20 cellular contexts compared by ENCODE assay signal in genomic region chr15:81506071-81506470, GRCh38.
A peak's percentile ranks its signal among the peaks of the same experiment; 100 is the strongest.
DNase-seq lines count a peak whose midpoint lies in the region; ATAC-seq, FAIRE-seq and TF ChIP-seq lines count a peak whose summit lies in the region.
"Had no signal": no experiment of that assay in that cellular context is flagged by ENCODE, and none has a peak within 500 bp of the region (broad histone marks: within the 10 kb centered on the region; RNA-seq: fewer than 3 reads in every experiment).

No MANE protein-coding gene starts in this region.

- H3K4me1 Mint-ChIP-seq in stimulated activated naive CD8-positive, alpha-beta T cell treated with anti-CD3 and anti-CD28 coated beads, Interleukin-15, amount 100 ng/mL, for 72 hours: no peaks in the 10 kb centered on the region
- H3K4me1 Mint-ChIP-seq: CD4-positive, alpha-beta memory T cell; GM23338 had no signal

- ATAC-seq in stimulated activated naive CD8-positive, alpha-beta T cell treated with anti-CD3 and anti-CD28 coated beads, Interleukin-15, amount 100 ng/mL, for 72 hours: peak; percentile 43
- no peak for ATAC-seq in stimulated activated naive CD8-positive, alpha-beta T cell treated with anti-CD3 and anti-CD28 coated beads, Interleukin-15, Interleukin-2, amounts not matched to agents 100 U/mL and 50 U/mL, for 24 hours
- ATAC-seq: A549, GM12878, GM23338, HCT116 had no signal

- in situ Hi-C loops in ACHN (cut with HindIII; ENCODE audit: low pct_ligation_motif_present, low pct_unique_long_range_greater_than_20kb, low sequenced_read_pairs): no loop called here

- H3K4me3 Mint-ChIP-seq in stimulated activated naive CD8-positive, alpha-beta T cell treated with anti-CD3 and anti-CD28 coated beads, Interleukin-15, amount 100 ng/mL, for 72 hours: no peak overlapping the region
- H3K4me3 Mint-ChIP-seq: CD4-positive, alpha-beta memory T cell; GM23338; H9 had no signal

- H3K27ac Mint-ChIP-seq in stimulated activated naive CD8-positive, alpha-beta T cell treated with anti-CD3 and anti-CD28 coated beads, Interleukin-15, amount 100 ng/mL, for 72 hours: no peak overlapping the region
- H3K27ac Mint-ChIP-seq: CD4-positive, alpha-beta memory T cell; GM23338; H9 had no signal

- no peaks in the 10 kb centered on the region for H3K36me3 ChIP-seq in bronchial epithelial cell (ENCODE audit: control insufficient read depth, insufficient read depth, low read length)
- no peaks in the 10 kb centered on the region for H3K36me3 ChIP-seq in esophagus muscularis mucosa
- no peaks in the 10 kb centered on the region for H3K36me3 ChIP-seq in vagina

- 83% methylated on average over 2 of the region's 2 CpGs for WGBS in esophagus muscularis mucosa

- H3K9me3 ChIP-seq in esophagus muscularis mucosa (no peaks in the 10 kb centered on the region), vagina (no peaks in the 10 kb centered on the region)
- H3K9me3 ChIP-seq: A549, Caco-2 had no signal

- TF ChIP-seq POLR2A in esophagus muscularis mucosa (IDR thresholded peaks at IDR 0.05; ENCODE audit: low read depth) (no peak), vagina (IDR thresholded peaks at IDR 0.05) (no peak)

- H3K27ac ChIP-seq in esophagus muscularis mucosa (replicated peaks in 1 of 4): no peak overlapping the region
- no peak overlapping the region for H3K27ac ChIP-seq in vagina
- H3K27ac ChIP-seq: A549 had no signal

- no peak overlapping the region for H3K4me3 ChIP-seq in bronchial epithelial cell (ENCODE audit: low read depth, low read length)
- H3K4me3 ChIP-seq in esophagus muscularis mucosa: no peak overlapping the region
- no peak overlapping the region for H3K4me3 ChIP-seq in vagina
- H3K4me3 ChIP-seq: A549, GM12878, GM23338 had no signal

- H3K4me1 ChIP-seq in esophagus muscularis mucosa (no peaks in the 10 kb centered on the region), vagina (no peaks in the 10 kb centered on the region)
- H3K4me1 ChIP-seq: A549, Caco-2 had no signal

- H3K27me3 Mint-ChIP-seq in stimulated activated naive CD8-positive, alpha-beta T cell treated with anti-CD3 and anti-CD28 coated beads, Interleukin-15, amount 100 ng/mL, for 72 hours: no peaks in the 10 kb centered on the region

- no peaks in the 10 kb centered on the region for H3K27me3 ChIP-seq in bronchial epithelial cell (ENCODE audit: control insufficient read depth, insufficient read depth, low read length)
- H3K27me3 ChIP-seq in esophagus muscularis mucosa: no peaks in the 10 kb centered on the region
- H3K27me3 ChIP-seq in vagina: no peaks in the 10 kb centered on the region

- TF ChIP-seq EP300 in esophagus muscularis mucosa (IDR thresholded peaks at IDR 0.05): no peak

- TF ChIP-seq CTCF in bronchial epithelial cell (IDR thresholded peaks at IDR 0.05; ENCODE audit: insufficient read depth, low read length, severe bottlenecking) (no peak), esophagus muscularis mucosa (IDR thresholded peaks at IDR 0.05) (no peak), vagina (IDR thresholded peaks at IDR 0.05) (no peak)

- no peaks in the 10 kb centered on the region for H3K9me3 Mint-ChIP-seq in stimulated activated naive CD8-positive, alpha-beta T cell treated with anti-CD3 and anti-CD28 coated beads, Interleukin-15, amount 100 ng/mL, for 72 hours
- H3K9me3 Mint-ChIP-seq: GM23338, H9 had no signal

- intact Hi-C loops in esophagus muscularis mucosa (cut with DNase I) (no loop called here), vagina (cut with DNase I) (no loop called here)

- FAIRE-seq in bronchial epithelial cell (lab: Jason Lieb, UNC): no peak
- FAIRE-seq: A549, G401.6, GM12878, GM18507 had no signal

- no peak for DNase-seq in stimulated activated naive CD8-positive, alpha-beta T cell treated with anti-CD3 and anti-CD28 coated beads, Interleukin-15, amount 100 ng/mL, for 72 hours
- no peak for DNase-seq in stimulated activated naive CD8-positive, alpha-beta T cell treated with anti-CD3 and anti-CD28 coated beads, Interleukin-15, Interleukin-2, amounts not matched to agents 100 U/mL and 50 U/mL, for 24 hours
- DNase-seq in bronchial epithelial cell (ENCODE audit: low read depth): peak; percentile 72
- peak; percentile 55 for DNase-seq in esophagus muscularis mucosa (ENCODE audit: extremely low spot score)
- no peak for DNase-seq in hippocampal formation (lab: John Stamatoyannopoulos, UW)
- DNase-seq in vagina (ENCODE audit: extremely low spot score in 2 of 2): no peak
- no peak for DNase-seq in ACHN
- DNase-seq: 8988T; C1 segment of cervical spinal cord; Caco-2; CD4-positive, alpha-beta memory T cell; DMS153; DND-41; H9 had no signal

Comparison
In these comparisons a context has a peak if more than half of its experiments do, and no peak if none do; other contexts are left out.
1. DNase-seq: peak in bronchial epithelial cell (single experiment) and esophagus muscularis mucosa (single experiment); none in stimulated activated naive CD8-positive, alpha-beta T cell treated with anti-CD3 and anti-CD28 coated beads, Interleukin-15, amount 100 ng/mL, for 72 hours (0 of 2), stimulated activated naive CD8-positive, alpha-beta T cell treated with anti-CD3 and anti-CD28 coated beads, Interleukin-15, Interleukin-2, amounts not matched to agents 100 U/mL and 50 U/mL, for 24 hours (single experiment), hippocampal formation (0 of 2), vagina (0 of 2) and ACHN (single experiment).